Comparison of ENCODE assay signal across 15 cellular contexts in genomic region chr11:126963603-126964353, GRCh38. TPM values are rescaled to one million over a fixed set of nuclear protein-coding genes. Genes with fewer than 3 reads are reported as not detected.
DNase-seq lines count a peak whose midpoint lies in the region.
"Had no signal": no experiment of that assay in that cellular context is flagged by ENCODE, and none has a peak within 500 bp of the region (broad histone marks: within the 10 kb centered on the region; RNA-seq: fewer than 3 reads in every experiment).

No MANE protein-coding gene starts in this region.

- H3K4me3 Mint-ChIP-seq in activated T-cell treated with anti-CD3 and anti-CD28 coated beads, Interleukin-2, amount 50 U/mL, for 24 hours = no peak overlapping the region
- H3K4me3 Mint-ChIP-seq: activated CD4-positive, alpha-beta memory T cell treated with anti-CD3 and anti-CD28 coated beads, Interleukin-2, amount 10 ng/mL, durations not matched to agents 7 days and 5 days; activated T-helper 1 cell treated with anti-CD3 and anti-CD28 coated beads, Interleukin-12 subunit alpha, Interleukin-12 subunit beta, Interleukin-2, Interleukin-4 antibody, amounts not matched to agents 30 ng/mL and 10 ng/mL and 1 ng/mL, durations not matched to agents 14 hours and 24 hours and 36 hours; dendritic cell treated with granulocyte-macrophage colony-stimulating factor and Interleukin-4, amounts not matched to agents 40 ng/mL and 50 ng/mL, for 4 days; stimulated activated naive CD8-positive, alpha-beta T cell treated with anti-CD3 and anti-CD28 coated beads, Interleukin-15, amount 100 ng/mL, for 72 hours had no signal

- H3K9me3 Mint-ChIP-seq in activated T-cell treated with anti-CD3 and anti-CD28 coated beads, Interleukin-2, amount 50 U/mL, for 24 hours = no peaks in the 10 kb centered on the region
- H3K9me3 Mint-ChIP-seq: activated CD4-positive, alpha-beta memory T cell treated with anti-CD3 and anti-CD28 coated beads, Interleukin-2, amount 10 ng/mL, durations not matched to agents 7 days and 5 days; activated T-helper 1 cell treated with anti-CD3 and anti-CD28 coated beads, Interleukin-12 subunit alpha, Interleukin-12 subunit beta, Interleukin-2, Interleukin-4 antibody, amounts not matched to agents 30 ng/mL and 10 ng/mL and 1 ng/mL, durations not matched to agents 14 hours and 24 hours and 36 hours; dendritic cell treated with granulocyte-macrophage colony-stimulating factor and Interleukin-4, amounts not matched to agents 40 ng/mL and 50 ng/mL, for 4 days had no signal

- no peaks in the 10 kb centered on the region for H3K36me3 Mint-ChIP-seq in activated T-cell treated with anti-CD3 and anti-CD28 coated beads, Interleukin-2, amount 50 U/mL, for 24 hours (ENCODE audit: low read depth)

- peak overlapping the region; percentile 57 for H3K27ac ChIP-seq in epithelial cell of prostate
- H3K27ac ChIP-seq: esophagus squamous epithelium had no signal

- no peak overlapping the region for H3K27ac Mint-ChIP-seq in activated T-cell treated with anti-CD3 and anti-CD28 coated beads, Interleukin-2, amount 50 U/mL, for 24 hours
- H3K27ac Mint-ChIP-seq: activated CD4-positive, alpha-beta memory T cell treated with anti-CD3 and anti-CD28 coated beads, Interleukin-2, amount 10 ng/mL, durations not matched to agents 7 days and 5 days; activated T-helper 1 cell treated with anti-CD3 and anti-CD28 coated beads, Interleukin-12 subunit alpha, Interleukin-12 subunit beta, Interleukin-2, Interleukin-4 antibody, amounts not matched to agents 30 ng/mL and 10 ng/mL and 1 ng/mL, durations not matched to agents 14 hours and 24 hours and 36 hours; dendritic cell treated with granulocyte-macrophage colony-stimulating factor and Interleukin-4, amounts not matched to agents 40 ng/mL and 50 ng/mL, for 4 days; stimulated activated naive CD8-positive, alpha-beta T cell treated with anti-CD3 and anti-CD28 coated beads, Interleukin-15, amount 100 ng/mL, for 72 hours had no signal

- intact Hi-C loops in cardiac septum (cut with DNase I) = no loop called here

- no peaks in the 10 kb centered on the region for H3K4me1 Mint-ChIP-seq in activated T-cell treated with anti-CD3 and anti-CD28 coated beads, Interleukin-2, amount 50 U/mL, for 24 hours (ENCODE audit: low read depth)
- H3K4me1 Mint-ChIP-seq: activated CD4-positive, alpha-beta memory T cell treated with anti-CD3 and anti-CD28 coated beads, Interleukin-2, amount 10 ng/mL, durations not matched to agents 7 days and 5 days; stimulated activated naive CD8-positive, alpha-beta T cell treated with anti-CD3 and anti-CD28 coated beads, Interleukin-15, amount 100 ng/mL, for 72 hours had no signal

- DNase-seq in DMS79 (lab: John Stamatoyannopoulos, UW) (peak; percentile 16), LHCN-M2 (ENCODE audit: low read depth) (peak; percentile 84), epithelial cell of prostate (ENCODE audit: low read depth, low spot score) (peak; percentile 36), myocyte (ENCODE audit: low read depth) (peak; percentile 28), cardiac septum (ENCODE audit: low spot score) (no peak), cerebellum (ENCODE audit: low spot score) (no peak), germinal center (ENCODE audit: low spot score) (no peak)
- no peak for DNase-seq in activated T-cell treated with anti-CD3 and anti-CD28 coated beads, Interleukin-2, amount 50 U/mL, for 24 hours
- DNase-seq: activated CD4-positive, alpha-beta memory T cell treated with anti-CD3 and anti-CD28 coated beads, Interleukin-2, amount 10 ng/mL, durations not matched to agents 7 days and 5 days; esophagus squamous epithelium; occipital lobe; SHP77; stimulated activated naive CD8-positive, alpha-beta T cell treated with anti-CD3 and anti-CD28 coated beads, Interleukin-15, amount 100 ng/mL, for 72 hours had no signal

- peaks cover 26% of the 10 kb centered on the region for H3K27me3 Mint-ChIP-seq in activated T-cell treated with anti-CD3 and anti-CD28 coated beads, Interleukin-2, amount 50 U/mL, for 24 hours

RNA-seq across cellular contexts. Expression of gene KIRREL3, which starts 36.8 kb away (rescaled TPM):
- total RNA-seq in LHCN-M2 (2014; rRNA removed) (2.1 and 2.8 TPM in 2 replicates), myocyte (1.6 and 2.1 TPM in 2 replicates), cardiac septum (0.30 TPM), cerebellum (31.0 TPM)
- 14.2 TPM for polyA plus RNA-seq in LHCN-M2 (2012)
- polyA plus RNA-seq in myocyte (2012) = 6.8 TPM
- total RNA-seq: activated CD4-positive, alpha-beta memory T cell treated with anti-CD3 and anti-CD28 coated beads, Interleukin-2, amount 10 ng/mL, durations not matched to agents 7 days and 5 days; activated T-helper 1 cell treated with anti-CD3 and anti-CD28 coated beads, Interleukin-12 subunit alpha, Interleukin-12 subunit beta, Interleukin-2, Interleukin-4 antibody, amounts not matched to agents 30 ng/mL and 10 ng/mL and 1 ng/mL, durations not matched to agents 14 hours and 24 hours and 36 hours had no signal

Comparison
In these comparisons a context has a peak if more than half of its experiments do, and no peak if none do; other contexts are left out.
1. DNase-seq: peak in DMS79 (single experiment), LHCN-M2 (single experiment), epithelial cell of prostate (single experiment) and myocyte (single experiment); none in cardiac septum (single experiment), activated T-cell treated with anti-CD3 and anti-CD28 coated beads, Interleukin-2, amount 50 U/mL, for 24 hours (single experiment), cerebellum (single experiment) and germinal center (single experiment).